10 cellular contexts compared by ENCODE assay signal in the genomic region with DNA sequence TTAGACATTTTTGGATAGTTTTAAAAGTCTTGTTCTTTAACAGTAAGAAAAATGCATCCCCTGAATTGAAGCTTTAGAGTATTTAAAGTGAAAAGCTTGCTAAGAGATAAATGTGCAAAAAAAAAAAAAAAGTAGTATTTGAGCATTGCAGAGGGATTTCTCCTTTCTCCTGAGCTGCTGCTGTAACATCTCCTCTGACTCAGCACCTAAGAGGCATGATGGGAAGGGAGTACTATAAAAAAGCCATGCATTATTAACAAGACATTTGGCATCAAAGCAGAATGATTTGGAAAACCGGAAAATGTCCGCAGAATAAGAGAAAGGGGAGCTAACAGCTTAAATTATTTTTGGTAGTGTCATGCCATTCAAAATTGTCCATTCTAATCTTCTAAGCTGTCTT. TPM values are rescaled to one million over a fixed set of nuclear protein-coding genes. Genes with fewer than 3 reads are reported as not detected.
A peak's percentile ranks its signal among the peaks of the same experiment; 100 is the strongest.
DNase-seq lines count a peak whose midpoint lies in the region; ATAC-seq and TF ChIP-seq lines count a peak whose summit lies in the region.
"Had no signal": no experiment of that assay in that cellular context is flagged by ENCODE, and none has a peak within 500 bp of the region (broad histone marks: within the 10 kb centered on the region; RNA-seq: fewer than 3 reads in every experiment).

No MANE protein-coding gene starts in this region.

- TF ChIP-seq CTCF in fibroblast of pulmonary artery (IDR thresholded peaks at IDR 0.05; ENCODE audit: low read length, missing control alignments) = no peak

- H3K9me3 ChIP-seq in skeletal muscle tissue (ENCODE audit: control insufficient read depth in 3 of 3, low read length in 3 of 3) = no peaks in the 10 kb centered on the region
- H3K9me3 ChIP-seq: SJSA1 had no signal

- H3K27ac ChIP-seq in skeletal muscle tissue (ENCODE audit: low read depth, low read length) = peak overlapping the region; percentile 45
- H3K27ac ChIP-seq: SJSA1 had no signal

- no peaks in the 10 kb centered on the region for H3K36me3 ChIP-seq in skeletal muscle tissue (ENCODE audit: control insufficient read depth in 3 of 3, insufficient read depth in 3 of 3, low read length in 3 of 3)
- H3K36me3 ChIP-seq: SJSA1 had no signal

- peak overlapping the region in 1 of 3 donors; percentile 40 for H3K9ac ChIP-seq in skeletal muscle tissue (ENCODE audit: low read depth in 1 of 3, low read length in 3 of 3)

- H3K4me1 ChIP-seq in skeletal muscle tissue (ENCODE audit: control insufficient read depth in 3 of 3, insufficient read depth in 3 of 3, low read length in 3 of 3) = peaks cover 46 to 61% (median 53%) of the 10 kb centered on the region in 3 donors

- DNase-seq in NCI-H2107 treated with DMSO at 0.1 percent for 48 hours (lab: John Stamatoyannopoulos, UW; ENCODE audit: unreplicated experiment) (peak; percentile 22), NCI-H2107 (lab: John Stamatoyannopoulos, UW) (no peak), fibroblast of pulmonary artery (ENCODE audit: low read depth) (peak; percentile 74), middle frontal gyrus (ENCODE audit: extremely low spot score, low spot score) (no peak), NCI-H524 (lab: John Stamatoyannopoulos, UW) (no peak), DMS114 treated with DMSO at 0.1 percent for 48 hours (lab: John Stamatoyannopoulos, UW; ENCODE audit: unreplicated experiment) (no peak)

- peak; percentile 89 for ATAC-seq in SK-N-SH treated with all-trans-retinoic acid at 6 μM for 48 hours
- ATAC-seq: esophagus mucosa had no signal

- no peak overlapping the region for H3K4me3 ChIP-seq in fibroblast of pulmonary artery (replicated peaks; ENCODE audit: low read depth, low read length)
- H3K4me3 ChIP-seq in skeletal muscle tissue (ENCODE audit: low read length in 3 of 3) = peak overlapping the region in 2 of 3 donors; percentile 4 to 7
- H3K4me3 ChIP-seq: SJSA1 had no signal

- no peaks in the 10 kb centered on the region for H3K27me3 ChIP-seq in skeletal muscle tissue (ENCODE audit: control insufficient read depth in 3 of 3, insufficient read depth in 3 of 3, low read length in 3 of 3)
- H3K27me3 ChIP-seq: SJSA1 had no signal

TF ChIP-seq in SK-N-SH treated with all-trans-retinoic acid at 6 μM for 48 hours, 23 proteins besides CTCF, POLR2A, EP300 and RAD21:
- TF ChIP-seq, protein P1, sequence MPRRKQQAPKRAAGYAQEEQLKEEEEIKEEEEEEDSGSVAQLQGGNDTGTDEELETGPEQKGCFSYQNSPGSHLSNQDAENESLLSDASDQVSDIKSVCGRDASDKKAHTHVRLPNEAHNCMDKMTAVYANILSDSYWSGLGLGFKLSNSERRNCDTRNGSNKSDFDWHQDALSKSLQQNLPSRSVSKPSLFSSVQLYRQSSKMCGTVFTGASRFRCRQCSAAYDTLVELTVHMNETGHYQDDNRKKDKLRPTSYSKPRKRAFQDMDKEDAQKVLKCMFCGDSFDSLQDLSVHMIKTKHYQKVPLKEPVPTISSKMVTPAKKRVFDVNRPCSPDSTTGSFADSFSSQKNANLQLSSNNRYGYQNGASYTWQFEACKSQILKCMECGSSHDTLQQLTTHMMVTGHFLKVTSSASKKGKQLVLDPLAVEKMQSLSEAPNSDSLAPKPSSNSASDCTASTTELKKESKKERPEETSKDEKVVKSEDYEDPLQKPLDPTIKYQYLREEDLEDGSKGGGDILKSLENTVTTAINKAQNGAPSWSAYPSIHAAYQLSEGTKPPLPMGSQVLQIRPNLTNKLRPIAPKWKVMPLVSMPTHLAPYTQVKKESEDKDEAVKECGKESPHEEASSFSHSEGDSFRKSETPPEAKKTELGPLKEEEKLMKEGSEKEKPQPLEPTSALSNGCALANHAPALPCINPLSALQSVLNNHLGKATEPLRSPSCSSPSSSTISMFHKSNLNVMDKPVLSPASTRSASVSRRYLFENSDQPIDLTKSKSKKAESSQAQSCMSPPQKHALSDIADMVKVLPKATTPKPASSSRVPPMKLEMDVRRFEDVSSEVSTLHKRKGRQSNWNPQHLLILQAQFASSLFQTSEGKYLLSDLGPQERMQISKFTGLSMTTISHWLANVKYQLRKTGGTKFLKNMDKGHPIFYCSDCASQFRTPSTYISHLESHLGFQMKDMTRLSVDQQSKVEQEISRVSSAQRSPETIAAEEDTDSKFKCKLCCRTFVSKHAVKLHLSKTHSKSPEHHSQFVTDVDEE (CRISPR knock-in tag; IDR thresholded peaks at IDR 0.05) = no peak
- TF ChIP-seq, protein P2, sequence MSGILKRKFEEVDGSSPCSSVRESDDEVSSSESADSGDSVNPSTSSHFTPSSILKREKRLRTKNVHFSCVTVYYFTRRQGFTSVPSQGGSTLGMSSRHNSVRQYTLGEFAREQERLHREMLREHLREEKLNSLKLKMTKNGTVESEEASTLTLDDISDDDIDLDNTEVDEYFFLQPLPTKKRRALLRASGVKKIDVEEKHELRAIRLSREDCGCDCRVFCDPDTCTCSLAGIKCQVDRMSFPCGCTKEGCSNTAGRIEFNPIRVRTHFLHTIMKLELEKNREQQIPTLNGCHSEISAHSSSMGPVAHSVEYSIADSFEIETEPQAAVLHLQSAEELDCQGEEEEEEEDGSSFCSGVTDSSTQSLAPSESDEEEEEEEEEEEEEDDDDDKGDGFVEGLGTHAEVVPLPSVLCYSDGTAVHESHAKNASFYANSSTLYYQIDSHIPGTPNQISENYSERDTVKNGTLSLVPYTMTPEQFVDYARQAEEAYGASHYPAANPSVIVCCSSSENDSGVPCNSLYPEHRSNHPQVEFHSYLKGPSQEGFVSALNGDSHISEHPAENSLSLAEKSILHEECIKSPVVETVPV (CRISPR knock-in tag; IDR thresholded peaks at IDR 0.05) = no peak
- TF ChIP-seq ZC3H10 (CRISPR knock-in tag; IDR thresholded peaks at IDR 0.05) (no peak), ISL1 (CRISPR knock-in tag; IDR thresholded peaks at IDR 0.05) (no peak), ESRRG (CRISPR knock-in tag; IDR thresholded peaks at IDR 0.05) (no peak), SNAI2 (CRISPR knock-in tag; IDR thresholded peaks at IDR 0.05) (no peak), TOX (CRISPR knock-in tag; IDR thresholded peaks at IDR 0.05; ENCODE audit: borderline replicate concordance) (no peak), GLIS3 (CRISPR knock-in tag; IDR thresholded peaks at IDR 0.05) (no peak), TCF4 (CRISPR knock-in tag; IDR thresholded peaks at IDR 0.05; ENCODE audit: borderline replicate concordance) (no peak), ZNF70 (CRISPR knock-in tag; IDR thresholded peaks at IDR 0.05) (no peak), RARB (CRISPR knock-in tag; IDR thresholded peaks at IDR 0.05) (no peak), OSR1 (CRISPR knock-in tag; IDR thresholded peaks at IDR 0.05) (no peak), ZFP30 (CRISPR knock-in tag; IDR thresholded peaks at IDR 0.05) (no peak), BACH2 (CRISPR knock-in tag; IDR thresholded peaks at IDR 0.05; ENCODE audit: borderline replicate concordance) (no peak)
- TF ChIP-seq, protein P3, sequence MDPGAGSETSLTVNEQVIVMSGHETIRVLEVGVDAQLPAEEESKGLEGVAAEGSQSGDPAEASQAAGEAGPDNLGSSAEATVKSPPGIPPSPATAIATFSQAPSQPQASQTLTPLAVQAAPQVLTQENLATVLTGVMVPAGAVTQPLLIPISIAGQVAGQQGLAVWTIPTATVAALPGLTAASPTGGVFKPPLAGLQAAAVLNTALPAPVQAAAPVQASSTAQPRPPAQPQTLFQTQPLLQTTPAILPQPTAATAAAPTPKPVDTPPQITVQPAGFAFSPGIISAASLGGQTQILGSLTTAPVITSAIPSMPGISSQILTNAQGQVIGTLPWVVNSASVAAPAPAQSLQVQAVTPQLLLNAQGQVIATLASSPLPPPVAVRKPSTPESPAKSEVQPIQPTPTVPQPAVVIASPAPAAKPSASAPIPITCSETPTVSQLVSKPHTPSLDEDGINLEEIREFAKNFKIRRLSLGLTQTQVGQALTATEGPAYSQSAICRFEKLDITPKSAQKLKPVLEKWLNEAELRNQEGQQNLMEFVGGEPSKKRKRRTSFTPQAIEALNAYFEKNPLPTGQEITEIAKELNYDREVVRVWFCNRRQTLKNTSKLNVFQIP (CRISPR knock-in tag; IDR thresholded peaks at IDR 0.05; ENCODE audit: borderline replicate concordance, low read depth) = no peak
- TF ChIP-seq, protein P4, sequence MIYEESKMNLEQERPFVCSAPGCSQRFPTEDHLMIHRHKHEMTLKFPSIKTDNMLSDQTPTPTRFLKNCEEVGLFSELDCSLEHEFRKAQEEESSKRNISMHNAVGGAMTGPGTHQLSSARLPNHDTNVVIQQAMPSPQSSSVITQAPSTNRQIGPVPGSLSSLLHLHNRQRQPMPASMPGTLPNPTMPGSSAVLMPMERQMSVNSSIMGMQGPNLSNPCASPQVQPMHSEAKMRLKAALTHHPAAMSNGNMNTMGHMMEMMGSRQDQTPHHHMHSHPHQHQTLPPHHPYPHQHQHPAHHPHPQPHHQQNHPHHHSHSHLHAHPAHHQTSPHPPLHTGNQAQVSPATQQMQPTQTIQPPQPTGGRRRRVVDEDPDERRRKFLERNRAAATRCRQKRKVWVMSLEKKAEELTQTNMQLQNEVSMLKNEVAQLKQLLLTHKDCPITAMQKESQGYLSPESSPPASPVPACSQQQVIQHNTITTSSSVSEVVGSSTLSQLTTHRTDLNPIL (CRISPR knock-in tag; IDR thresholded peaks at IDR 0.05; ENCODE audit: low read depth) = no peak
TF ChIP-seq in SK-N-SH treated with all-trans-retinoic acid at 6 μM for 48 hours: peak in this region for 0.

RNA-seq across cellular contexts. Expression of a gene that starts 27.9 kb away (rescaled TPM):
- total RNA-seq in skeletal muscle tissue = 14.6 TPM

Comparison
In these comparisons a context has a peak if more than half of its experiments do, and no peak if none do; other contexts are left out.
1. DNase-seq: peak in NCI-H2107 treated with DMSO at 0.1 percent for 48 hours (single experiment) and fibroblast of pulmonary artery (single experiment); none in NCI-H2107 (single experiment), middle frontal gyrus (single experiment), NCI-H524 (0 of 2) and DMS114 treated with DMSO at 0.1 percent for 48 hours (single experiment).